ENCODE assay signal across 18 cellular contexts in genomic region chr5:57817001-57817453, GRCh38.
DNase-seq lines count a peak whose midpoint lies in the region; ATAC-seq, FAIRE-seq and TF ChIP-seq lines count a peak whose summit lies in the region.
"Had no signal": no experiment of that assay in that cellular context is flagged by ENCODE, and none has a peak within 500 bp of the region (broad histone marks: within the 10 kb centered on the region; RNA-seq: fewer than 3 reads in every experiment).

No MANE protein-coding gene starts in this region.

- H2BK5ac ChIP-seq in H9 (ENCODE audit: insufficient read length, low read length) (no peak overlapping the region), mesendoderm (ENCODE audit: low read length) (no peak overlapping the region)

- H2AFZ ChIP-seq in H9 (ENCODE audit: low read length) (no peak overlapping the region), PC-3 (ENCODE audit: low read length) (no peak overlapping the region)

- H3K18ac ChIP-seq in H9 (ENCODE audit: insufficient read length, low read depth, low read length) (no peak overlapping the region), mesendoderm (ENCODE audit: low read length) (no peak overlapping the region)

- CTCF ChIA-PET in PC-3 (lab: Charles Lee), result no interaction called here

- H3K4ac ChIP-seq in H9 (ENCODE audit: low read depth, low read length), result no peak overlapping the region
- H3K4ac ChIP-seq in mesendoderm (ENCODE audit: low read depth, low read length), result no peak overlapping the region

- H2BK120ac ChIP-seq in H9 (ENCODE audit: low read depth, low read length, poor library complexity, severe bottlenecking), result no peak overlapping the region
- no peak overlapping the region for H2BK120ac ChIP-seq in mesendoderm (ENCODE audit: low read depth, low read length)

- TF ChIP-seq CTCF in H9 (conservative IDR thresholded peaks at IDR 0.05) (no peak), PC-3 (conservative IDR thresholded peaks at IDR 0.05; ENCODE audit: low read depth, low read length) (no peak), kidney (IDR thresholded peaks at IDR 0.05; ENCODE audit: borderline replicate concordance, extremely low read depth, insufficient read depth) (no peak)

- H3K4me3 ChIP-seq in PC-3 (ENCODE audit: low read length) (no peak overlapping the region), mesendoderm (ENCODE audit: low read length) (no peak overlapping the region), kidney (ENCODE audit: low read length in 2 of 2) (no peak overlapping the region)

- H2AK5ac ChIP-seq in H9 (ENCODE audit: insufficient read length, low read length) (no peak overlapping the region), mesendoderm (ENCODE audit: low read length) (no peak overlapping the region)

- BruUV-seq in PC-3 (replicated peaks; lab: Mats Ljungman, UMichigan), result no TSS peak

- peaks cover 10 to 14% of the 10 kb centered on the region in 2 experiments for H3K4me1 Mint-ChIP-seq in H9
- H3K4me1 Mint-ChIP-seq: IgD-negative memory B cell, naive B cell had no signal

- no peak overlapping the region for H4K5ac ChIP-seq in H9 (ENCODE audit: insufficient read length, low read depth, low read length)
- H4K5ac ChIP-seq in mesendoderm (ENCODE audit: low read length), result no peak overlapping the region

- H3K9me3 Mint-ChIP-seq in H9, result peaks cover 5 to 11% of the 10 kb centered on the region in 2 experiments; a peak in 4 of 5 replicates
- H3K9me3 Mint-ChIP-seq: IgD-negative memory B cell had no signal

- no peak overlapping the region for H2BK20ac ChIP-seq in H9 (ENCODE audit: low read depth, low read length, poor library complexity, severe bottlenecking)

- no peak overlapping the region for H3K4me3 Mint-ChIP-seq in H9
- H3K4me3 Mint-ChIP-seq: activated T-helper 1 cell treated with anti-CD3 and anti-CD28 coated beads, Interleukin-12 subunit alpha, Interleukin-12 subunit beta, Interleukin-2, Interleukin-4 antibody, amounts not matched to agents 30 ng/mL and 10 ng/mL and 1 ng/mL, durations not matched to agents 14 hours and 24 hours and 36 hours; IgD-negative memory B cell; naive B cell had no signal

- no peaks in the 10 kb centered on the region for H3K27me3 ChIP-seq in H9 (ENCODE audit: insufficient read depth, low read length)
- no peaks in the 10 kb centered on the region for H3K27me3 ChIP-seq in PC-3 (ENCODE audit: low read length)
- no peaks in the 10 kb centered on the region for H3K27me3 ChIP-seq in mesendoderm (ENCODE audit: insufficient read depth, low read length, poor library complexity)

- H2BK15ac ChIP-seq in H9 (ENCODE audit: low read depth, low read length), result no peak overlapping the region
- peak overlapping the region; percentile 57 for H2BK15ac ChIP-seq in mesendoderm (replicated peaks; ENCODE audit: low read depth)

- H3K36me3 Mint-ChIP-seq in H9 (ENCODE audit: insufficient read depth in 1 of 3, low read depth in 3 of 3), result peaks cover 0 to 4% (median 3%) of the 10 kb centered on the region in 3 experiments; a peak in 2 of 7 replicates
- H3K36me3 Mint-ChIP-seq: IgD-negative memory B cell, naive B cell had no signal

- H3K36me3 ChIP-seq in PC-3 (ENCODE audit: low read depth, low read length), result no peaks in the 10 kb centered on the region; the same call in 1 of the 2 replicates
- H3K36me3 ChIP-seq in mesendoderm (ENCODE audit: control insufficient read depth, insufficient read depth, low read length), result no peaks in the 10 kb centered on the region
- H3K36me3 ChIP-seq in kidney (ENCODE audit: control insufficient read depth in 1 of 2, insufficient read depth in 2 of 2, low read length in 2 of 2), result no peaks in the 10 kb centered on the region

- WGBS in H9 (ENCODE audit: extremely low coverage, insufficient read length, low lambda C conversion rate), result no CpG with 5 or more reads among the region's 2 CpGs
- no CpG with 5 or more reads among the region's 2 CpGs for WGBS in mesendoderm (ENCODE audit: extremely low coverage, insufficient coverage, low lambda C conversion rate)

- no peaks in the 10 kb centered on the region for H3K27me3 Mint-ChIP-seq in H9 (ENCODE audit: low read depth)
- H3K27me3 Mint-ChIP-seq: naive B cell had no signal

- no peaks in the 10 kb centered on the region for H3K79me1 ChIP-seq in H9 (ENCODE audit: insufficient read depth, low read depth, low read length, poor library complexity, severe bottlenecking)
- no peaks in the 10 kb centered on the region for H3K79me1 ChIP-seq in mesendoderm (ENCODE audit: low read length)

- FAIRE-seq in kidney (lab: Jason Lieb, UNC), result no peak

- DNase-seq in H9, result no peak
- DNase-seq in PC-3, result peak; percentile 67
- peak; percentile 32 to 67 for DNase-seq in dermis microvascular lymphatic vessel endothelial cell (ENCODE audit: low read depth in 2 of 2)
- DNase-seq in mesendoderm, result no peak
- DNase-seq in kidney, result no peak
- DNase-seq in medulla oblongata (ENCODE audit: extremely low spot score), result no peak
- DNase-seq: activated CD4-positive, alpha-beta T cell treated with anti-CD3 and anti-CD28 coated beads, Interleukin-2, amount 50 U/mL, for 48 hours; effector CD8-positive, alpha-beta T cell; glutamatergic neuron; left colon; naive B cell; NCI-H1417 treated with DMSO at 0.1 percent for 48 hours; NCI-H526; Right ventricle myocardium superior had no signal

- H3K79me2 ChIP-seq in H9 (ENCODE audit: insufficient read depth, low read length) (no peaks in the 10 kb centered on the region), PC-3 (ENCODE audit: low read length) (no peaks in the 10 kb centered on the region), mesendoderm (ENCODE audit: control insufficient read depth, insufficient read depth, low read length) (no peaks in the 10 kb centered on the region)

- H2BK12ac ChIP-seq in H9 (ENCODE audit: insufficient read length, low read depth, low read length), result no peak overlapping the region

- no peak overlapping the region for H4K8ac ChIP-seq in H9 (replicated peaks; ENCODE audit: insufficient read length, low read depth, low read length)
- no peak overlapping the region for H4K8ac ChIP-seq in mesendoderm (ENCODE audit: low read depth, low read length)

- no peak overlapping the region for H3K4me2 ChIP-seq in H9 (ENCODE audit: insufficient read depth, insufficient read length, low read length)
- H3K4me2 ChIP-seq in PC-3 (ENCODE audit: low read length), result peak overlapping the region; percentile 50
- H3K4me2 ChIP-seq in mesendoderm (ENCODE audit: low read length), result no peak overlapping the region

- H3F3A ChIP-seq in PC-3 (ENCODE audit: low read length, unreplicated experiment), result peaks cover 7% of the 10 kb centered on the region

- no peak overlapping the region for H3K27ac Mint-ChIP-seq in H9
- H3K27ac Mint-ChIP-seq: activated T-helper 1 cell treated with anti-CD3 and anti-CD28 coated beads, Interleukin-12 subunit alpha, Interleukin-12 subunit beta, Interleukin-2, Interleukin-4 antibody, amounts not matched to agents 30 ng/mL and 10 ng/mL and 1 ng/mL, durations not matched to agents 14 hours and 24 hours and 36 hours; IgD-negative memory B cell; naive B cell had no signal

- H4K20me1 ChIP-seq in H9 (ENCODE audit: control insufficient read depth, insufficient read depth, insufficient read length) (no peaks in the 10 kb centered on the region), PC-3 (ENCODE audit: low read length) (no peaks in the 10 kb centered on the region)

- no peaks in the 10 kb centered on the region for H3K23me2 ChIP-seq in H9 (ENCODE audit: insufficient read length, low read depth, low read length, poor library complexity, severe bottlenecking)

- H3K56ac ChIP-seq in H9 (ENCODE audit: insufficient read length, low read depth, low read length) (no peak overlapping the region), mesendoderm (ENCODE audit: low read length) (no peak overlapping the region)

- ATAC-seq in PC-3, result no peak
- ATAC-seq in HG03469 (IDR thresholded peaks at IDR 0.05; ENCODE audit: unreplicated experiment), result no peak
- ATAC-seq: left colon had no signal

- H3K9me2 ChIP-seq in PC-3 (replicated peaks; ENCODE audit: low read length), result no peaks in the 10 kb centered on the region

- peak overlapping the region; percentile 19 for H3T11ph ChIP-seq in H9 (ENCODE audit: low read length)

- H3K9me3 ChIP-seq in H9 (ENCODE audit: control insufficient read depth, low read depth, low read length), result no peaks in the 10 kb centered on the region
- no peaks in the 10 kb centered on the region for H3K9me3 ChIP-seq in PC-3 (ENCODE audit: low read length)
- no peaks in the 10 kb centered on the region for H3K9me3 ChIP-seq in kidney (ENCODE audit: control insufficient read depth in 1 of 2, low read length in 2 of 2)

- H3K23ac ChIP-seq in H9 (ENCODE audit: insufficient read length, low read depth, low read length) (no peak overlapping the region), mesendoderm (ENCODE audit: low read length) (no peak overlapping the region)

- H3K9ac ChIP-seq in H9 (ENCODE audit: extremely low read depth, insufficient read length, low read length), result no peak overlapping the region
- H3K9ac ChIP-seq in PC-3 (ENCODE audit: low read length), result no peak overlapping the region
- no peak overlapping the region for H3K9ac ChIP-seq in mesendoderm (ENCODE audit: low read length)
- H3K9ac ChIP-seq in kidney (ENCODE audit: low read length in 2 of 2), result no peak overlapping the region

- H3K14ac ChIP-seq in H9 (ENCODE audit: insufficient read depth, low read length), result no peak overlapping the region

- H3K27ac ChIP-seq in H9 (ENCODE audit: insufficient read length, low read depth, low read length) (no peak overlapping the region), PC-3 (ENCODE audit: low read length) (peak overlapping the region; percentile 77), mesendoderm (ENCODE audit: low read depth, low read length) (no peak overlapping the region), kidney (ENCODE audit: low read depth in 2 of 2, low read length in 2 of 2) (no peak overlapping the region)
- H3K27ac ChIP-seq: C4-2B had no signal

- intact Hi-C loops in PC-3 (cut with micrococcal nuclease) (no loop called here), kidney (cut with DNase I) (no loop called here)

- no peak overlapping the region for H4K91ac ChIP-seq in H9 (ENCODE audit: insufficient read length, low read depth, low read length)

- no peaks in the 10 kb centered on the region; the same call in 1 of the 2 replicates for H3K4me1 ChIP-seq in H9 (ENCODE audit: insufficient read depth, low read length)
- peaks cover 25% of the 10 kb centered on the region for H3K4me1 ChIP-seq in PC-3 (ENCODE audit: insufficient read depth, low read length)
- H3K4me1 ChIP-seq in mesendoderm (ENCODE audit: control insufficient read depth, low read depth, low read length), result peaks cover 2% of the 10 kb centered on the region
- no peaks in the 10 kb centered on the region for H3K4me1 ChIP-seq in kidney (ENCODE audit: control insufficient read depth in 1 of 2, insufficient read depth in 1 of 2, low read depth in 1 of 2, low read length in 2 of 2)

- POLR2A ChIA-PET in PC-3 (lab: Charles Lee; ENCODE audit: unreplicated experiment), result no interaction called here

Comparison
In these comparisons a context has a peak if more than half of its experiments do, and no peak if none do; other contexts are left out.
1. DNase-seq: peak in PC-3 (single experiment) and dermis microvascular lymphatic vessel endothelial cell (2 of 2); none in H9 (single experiment), mesendoderm (single experiment), kidney (single experiment) and medulla oblongata (single experiment).